In genomic region chr19:41872775-41873647, GRCh38 we compare ENCODE assay signal across 7 cellular contexts. TPM values are rescaled to one million over a fixed set of nuclear protein-coding genes. Genes with fewer than 3 reads are reported as not detected.
DNase-seq lines count a peak whose midpoint lies in the region; ATAC-seq and TF ChIP-seq lines count a peak whose summit lies in the region.

No MANE protein-coding gene starts in this region.

- no peaks in the 10 kb centered on the region for H3K27me3 Mint-ChIP-seq in T-helper 17 cell

- H3K9me3 ChIP-seq in T-helper 17 cell (ENCODE audit: control insufficient read depth, low read length, poor library complexity, severe bottlenecking) = no peaks in the 10 kb centered on the region

- H3K4me1 Mint-ChIP-seq in T-helper 17 cell = peaks cover 55% of the 10 kb centered on the region

- in situ Hi-C loops in astrocyte of the spinal cord (cut with HindIII; ENCODE audit: low sequenced_read_pairs) = no loop called here

- H3K27ac Mint-ChIP-seq in T-helper 17 cell = peak overlapping the region; percentile 97

- ATAC-seq in T-helper 17 cell (no peak), HG03442 (IDR thresholded peaks at IDR 0.05; ENCODE audit: unreplicated experiment) (no peak)

- peak overlapping the region; percentile 77 for H3K4me3 Mint-ChIP-seq in T-helper 17 cell

- TF ChIP-seq CTCF in GM12865 (IDR thresholded peaks at IDR 0.05; ENCODE audit: insufficient read depth, low read depth, low read length, missing control alignments) (peak; percentile 83), astrocyte of the spinal cord (IDR thresholded peaks at IDR 0.05; ENCODE audit: low read depth, low read length) (peak; percentile 82)

- DNase-seq in GM12865 (ENCODE audit: low read depth) (peak; percentile 84), NCI-H1105 treated with DMSO at 0.1 percent for 48 hours (lab: John Stamatoyannopoulos, UW) (peak; percentile 50), T-helper 17 cell (peak; percentile 50 to 65 (median 54)), astrocyte of the spinal cord (ENCODE audit: low read depth, low spot score) (peak; percentile 64), iPS-NIHi7 (ENCODE audit: extremely low spot score) (peak; percentile 81)
- peak; percentile 73 for DNase-seq in stimulated activated CD4-positive, alpha-beta T cell treated with anti-CD3 and anti-CD28 coated beads, Interleukin-4, amount 100 ng/mL, for 1 hour

- H3K4me3 ChIP-seq in GM12865 (ENCODE audit: low read depth, low read length) (no peak overlapping the region), astrocyte of the spinal cord (ENCODE audit: low read depth, low read length) (no peak overlapping the region)

- H3K36me3 Mint-ChIP-seq in T-helper 17 cell (ENCODE audit: low read depth) = peaks cover 3% of the 10 kb centered on the region

RNA-seq across cellular contexts. Expression of gene CD79A, which starts 4.1 kb away (rescaled TPM):
- 10 to 100 TPM in 1 of 2 donors, 1 to 10 TPM in 1; 1.6 to 27.3 TPM for total RNA-seq in T-helper 17 cell

RNA-seq across cellular contexts. Expression of gene ARHGEF1, which starts 10.0 kb away (rescaled TPM):
- total RNA-seq in T-helper 17 cell = 100 to 1,000 TPM; 929 to 961 TPM

RNA-seq across cellular contexts. Expression of gene RPS19, which starts 13.0 kb away (rescaled TPM):
- 1,000 to 10,000 TPM; 3,299 to 3,349 TPM for total RNA-seq in T-helper 17 cell

RNA-seq across cellular contexts. Expression of gene DMRTC2, which starts 28.2 kb away (rescaled TPM):
- not detected for total RNA-seq in T-helper 17 cell

RNA-seq across cellular contexts. Expression of gene LYPD4, which starts 28.5 kb away (rescaled TPM):
- total RNA-seq in T-helper 17 cell = not detected
